ENCODE assay signal across 1 cellular context in the genomic region with DNA sequence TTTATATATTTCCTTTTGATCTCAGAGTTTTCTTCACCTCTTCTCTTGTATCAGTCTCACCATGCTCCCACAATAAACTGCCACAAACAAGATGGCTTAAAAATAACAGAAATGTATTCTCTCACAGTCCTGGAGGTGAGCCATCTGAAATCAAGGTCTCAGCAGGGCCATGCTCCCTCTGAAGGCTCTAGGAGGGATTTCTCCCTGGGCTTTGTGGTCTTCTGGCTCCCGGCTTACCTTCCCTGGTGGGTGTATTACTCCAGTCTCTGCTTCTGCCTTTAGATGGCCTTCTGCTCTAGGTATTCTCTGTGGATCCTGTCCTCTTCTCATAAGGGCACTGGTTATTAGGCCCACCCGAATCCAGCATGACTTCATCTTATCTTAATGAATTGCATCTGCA.
TF ChIP-seq lines count a peak whose summit lies in the region.

No MANE protein-coding gene starts in this region.

TF ChIP-seq in GM23338, 12 proteins besides CTCF, POLR2A, EP300 and RAD21 (continued from another document):
- TF ChIP-seq, protein P1, sequence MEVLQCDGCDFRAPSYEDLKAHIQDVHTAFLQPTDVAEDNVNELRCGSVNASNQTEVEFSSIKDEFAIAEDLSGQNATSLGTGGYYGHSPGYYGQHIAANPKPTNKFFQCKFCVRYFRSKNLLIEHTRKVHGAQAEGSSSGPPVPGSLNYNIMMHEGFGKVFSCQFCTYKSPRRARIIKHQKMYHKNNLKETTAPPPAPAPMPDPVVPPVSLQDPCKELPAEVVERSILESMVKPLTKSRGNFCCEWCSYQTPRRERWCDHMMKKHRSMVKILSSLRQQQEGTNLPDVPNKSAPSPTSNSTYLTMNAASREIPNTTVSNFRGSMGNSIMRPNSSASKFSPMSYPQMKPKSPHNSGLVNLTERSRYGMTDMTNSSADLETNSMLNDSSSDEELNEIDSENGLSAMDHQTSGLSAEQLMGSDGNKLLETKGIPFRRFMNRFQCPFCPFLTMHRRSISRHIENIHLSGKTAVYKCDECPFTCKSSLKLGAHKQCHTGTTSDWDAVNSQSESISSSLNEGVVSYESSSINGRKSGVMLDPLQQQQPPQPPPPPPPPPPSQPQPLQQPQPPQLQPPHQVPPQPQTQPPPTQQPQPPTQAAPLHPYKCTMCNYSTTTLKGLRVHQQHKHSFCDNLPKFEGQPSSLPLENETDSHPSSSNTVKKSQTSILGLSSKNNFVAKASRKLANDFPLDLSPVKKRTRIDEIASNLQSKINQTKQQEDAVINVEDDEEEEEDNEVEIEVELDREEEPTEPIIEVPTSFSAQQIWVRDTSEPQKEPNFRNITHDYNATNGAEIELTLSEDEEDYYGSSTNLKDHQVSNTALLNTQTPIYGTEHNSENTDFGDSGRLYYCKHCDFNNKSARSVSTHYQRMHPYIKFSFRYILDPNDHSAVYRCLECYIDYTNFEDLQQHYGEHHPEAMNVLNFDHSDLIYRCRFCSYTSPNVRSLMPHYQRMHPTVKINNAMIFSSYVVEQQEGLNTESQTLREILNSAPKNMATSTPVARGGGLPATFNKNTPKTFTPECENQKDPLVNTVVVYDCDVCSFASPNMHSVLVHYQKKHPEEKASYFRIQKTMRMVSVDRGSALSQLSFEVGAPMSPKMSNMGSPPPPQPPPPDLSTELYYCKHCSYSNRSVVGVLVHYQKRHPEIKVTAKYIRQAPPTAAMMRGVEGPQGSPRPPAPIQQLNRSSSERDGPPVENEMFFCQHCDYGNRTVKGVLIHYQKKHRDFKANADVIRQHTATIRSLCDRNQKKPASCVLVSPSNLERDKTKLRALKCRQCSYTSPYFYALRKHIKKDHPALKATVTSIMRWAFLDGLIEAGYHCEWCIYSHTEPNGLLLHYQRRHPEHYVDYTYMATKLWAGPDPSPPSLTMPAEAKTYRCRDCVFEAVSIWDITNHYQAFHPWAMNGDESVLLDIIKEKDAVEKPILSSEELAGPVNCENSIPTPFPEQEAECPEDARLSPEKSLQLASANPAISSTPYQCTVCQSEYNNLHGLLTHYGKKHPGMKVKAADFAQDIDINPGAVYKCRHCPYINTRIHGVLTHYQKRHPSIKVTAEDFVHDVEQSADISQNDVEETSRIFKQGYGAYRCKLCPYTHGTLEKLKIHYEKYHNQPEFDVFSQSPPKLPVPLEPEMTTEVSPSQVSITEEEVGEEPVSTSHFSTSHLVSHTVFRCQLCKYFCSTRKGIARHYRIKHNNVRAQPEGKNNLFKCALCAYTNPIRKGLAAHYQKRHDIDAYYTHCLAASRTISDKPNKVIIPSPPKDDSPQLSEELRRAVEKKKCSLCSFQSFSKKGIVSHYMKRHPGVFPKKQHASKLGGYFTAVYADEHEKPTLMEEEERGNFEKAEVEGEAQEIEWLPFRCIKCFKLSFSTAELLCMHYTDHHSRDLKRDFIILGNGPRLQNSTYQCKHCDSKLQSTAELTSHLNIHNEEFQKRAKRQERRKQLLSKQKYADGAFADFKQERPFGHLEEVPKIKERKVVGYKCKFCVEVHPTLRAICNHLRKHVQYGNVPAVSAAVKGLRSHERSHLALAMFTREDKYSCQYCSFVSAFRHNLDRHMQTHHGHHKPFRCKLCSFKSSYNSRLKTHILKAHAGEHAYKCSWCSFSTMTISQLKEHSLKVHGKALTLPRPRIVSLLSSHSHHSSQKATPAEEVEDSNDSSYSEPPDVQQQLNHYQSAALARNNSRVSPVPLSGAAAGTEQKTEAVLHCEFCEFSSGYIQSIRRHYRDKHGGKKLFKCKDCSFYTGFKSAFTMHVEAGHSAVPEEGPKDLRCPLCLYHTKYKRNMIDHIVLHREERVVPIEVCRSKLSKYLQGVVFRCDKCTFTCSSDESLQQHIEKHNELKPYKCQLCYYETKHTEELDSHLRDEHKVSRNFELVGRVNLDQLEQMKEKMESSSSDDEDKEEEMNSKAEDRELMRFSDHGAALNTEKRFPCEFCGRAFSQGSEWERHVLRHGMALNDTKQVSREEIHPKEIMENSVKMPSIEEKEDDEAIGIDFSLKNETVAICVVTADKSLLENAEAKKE (CRISPR knock-in tag; IDR thresholded peaks at IDR 0.05), result 0 out of 2 replicates have a peak, but pooled peaks have one; percentile 6
- TF ChIP-seq, protein P2, sequence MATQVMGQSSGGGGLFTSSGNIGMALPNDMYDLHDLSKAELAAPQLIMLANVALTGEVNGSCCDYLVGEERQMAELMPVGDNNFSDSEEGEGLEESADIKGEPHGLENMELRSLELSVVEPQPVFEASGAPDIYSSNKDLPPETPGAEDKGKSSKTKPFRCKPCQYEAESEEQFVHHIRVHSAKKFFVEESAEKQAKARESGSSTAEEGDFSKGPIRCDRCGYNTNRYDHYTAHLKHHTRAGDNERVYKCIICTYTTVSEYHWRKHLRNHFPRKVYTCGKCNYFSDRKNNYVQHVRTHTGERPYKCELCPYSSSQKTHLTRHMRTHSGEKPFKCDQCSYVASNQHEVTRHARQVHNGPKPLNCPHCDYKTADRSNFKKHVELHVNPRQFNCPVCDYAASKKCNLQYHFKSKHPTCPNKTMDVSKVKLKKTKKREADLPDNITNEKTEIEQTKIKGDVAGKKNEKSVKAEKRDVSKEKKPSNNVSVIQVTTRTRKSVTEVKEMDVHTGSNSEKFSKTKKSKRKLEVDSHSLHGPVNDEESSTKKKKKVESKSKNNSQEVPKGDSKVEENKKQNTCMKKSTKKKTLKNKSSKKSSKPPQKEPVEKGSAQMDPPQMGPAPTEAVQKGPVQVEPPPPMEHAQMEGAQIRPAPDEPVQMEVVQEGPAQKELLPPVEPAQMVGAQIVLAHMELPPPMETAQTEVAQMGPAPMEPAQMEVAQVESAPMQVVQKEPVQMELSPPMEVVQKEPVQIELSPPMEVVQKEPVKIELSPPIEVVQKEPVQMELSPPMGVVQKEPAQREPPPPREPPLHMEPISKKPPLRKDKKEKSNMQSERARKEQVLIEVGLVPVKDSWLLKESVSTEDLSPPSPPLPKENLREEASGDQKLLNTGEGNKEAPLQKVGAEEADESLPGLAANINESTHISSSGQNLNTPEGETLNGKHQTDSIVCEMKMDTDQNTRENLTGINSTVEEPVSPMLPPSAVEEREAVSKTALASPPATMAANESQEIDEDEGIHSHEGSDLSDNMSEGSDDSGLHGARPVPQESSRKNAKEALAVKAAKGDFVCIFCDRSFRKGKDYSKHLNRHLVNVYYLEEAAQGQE (IDR thresholded peaks at IDR 0.05; ENCODE audit: unreplicated experiment), result no peak
- TF ChIP-seq EZH2phosphoT487 (IDR thresholded peaks at IDR 0.05; ENCODE audit: unreplicated experiment), result no peak
